In the genomic region with DNA sequence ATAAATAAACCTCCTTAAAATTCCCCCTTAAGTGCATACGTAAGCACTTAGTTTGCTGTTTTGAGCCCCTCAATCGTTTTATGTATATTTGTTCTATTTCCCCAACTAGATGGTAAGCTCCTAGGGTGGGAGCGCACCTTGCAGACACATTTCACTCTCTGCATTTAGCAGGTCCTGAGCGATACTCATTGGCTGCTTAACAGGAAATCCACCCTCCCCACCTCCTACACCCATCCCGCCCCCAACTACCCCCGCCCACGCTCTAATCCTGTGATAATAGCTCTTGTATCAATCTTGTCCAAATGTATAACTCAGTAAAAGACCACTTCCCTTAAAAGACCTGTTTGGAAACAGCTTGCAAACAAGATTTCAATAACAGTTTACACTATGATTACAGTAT, we compare ENCODE assay signal across 12 cellular contexts.
DNase-seq lines count a peak whose midpoint lies in the region; ATAC-seq lines count a peak whose summit lies in the region.
"Had no signal": no experiment of that assay in that cellular context is flagged by ENCODE, and none has a peak within 500 bp of the region (broad histone marks: within the 10 kb centered on the region; RNA-seq: fewer than 3 reads in every experiment).

No MANE protein-coding gene starts in this region.

- H3K4me3 Mint-ChIP-seq in activated naive CD8-positive, alpha-beta T cell, result peak overlapping the region; percentile 90

- H3K9me3 Mint-ChIP-seq in activated naive CD8-positive, alpha-beta T cell (ENCODE audit: low read depth), result no peaks in the 10 kb centered on the region

- no peaks in the 10 kb centered on the region for H3K27me3 Mint-ChIP-seq in activated naive CD8-positive, alpha-beta T cell

- no peak for ATAC-seq in HG02973 (IDR thresholded peaks at IDR 0.05; ENCODE audit: unreplicated experiment)
- ATAC-seq: gastroesophageal sphincter had no signal

- H3K27ac Mint-ChIP-seq in activated naive CD8-positive, alpha-beta T cell, result peak overlapping the region; percentile 93

- DNase-seq in activated naive CD4-positive, alpha-beta T cell treated with Interleukin-2 at 50 U/mL for 16 hours, result peak; percentile 42
- DNase-seq in activated naive CD4-positive, alpha-beta T cell treated with anti-CD3 and anti-CD28 coated beads, Interleukin-2, amount 50 U/mL, for 16 hours, result no peak
- DNase-seq in OCI-M1 (lab: John Stamatoyannopoulos, UW) (peak; percentile 78), C1 segment of cervical spinal cord (lab: John Stamatoyannopoulos, UW) (no peak), HCEC 1CT (no peak), ACHN (no peak)
- DNase-seq: BE2C, mesendoderm, NCI-H526 had no signal

- in situ Hi-C loops in ACHN (cut with HindIII; ENCODE audit: low pct_ligation_motif_present, low pct_unique_long_range_greater_than_20kb, low sequenced_read_pairs), result no loop called here

- H3K36me3 Mint-ChIP-seq in activated naive CD8-positive, alpha-beta T cell, result peaks cover 2% of the 10 kb centered on the region

- peaks cover 48% of the 10 kb centered on the region for H3K4me1 Mint-ChIP-seq in activated naive CD8-positive, alpha-beta T cell (ENCODE audit: low read depth)

Comparison
In these comparisons a context has a peak if more than half of its experiments do, and no peak if none do; other contexts are left out.
1. DNase-seq: peak in activated naive CD4-positive, alpha-beta T cell treated with Interleukin-2 at 50 U/mL for 16 hours (single experiment) and OCI-M1 (single experiment); none in activated naive CD4-positive, alpha-beta T cell treated with anti-CD3 and anti-CD28 coated beads, Interleukin-2, amount 50 U/mL, for 16 hours (single experiment), C1 segment of cervical spinal cord (0 of 14), HCEC 1CT (single experiment) and ACHN (single experiment).